In genomic region chr9:77018058-77019009, GRCh38 we compare ENCODE assay signal across 1 cellular context.
TF ChIP-seq lines count a peak whose summit lies in the region.

No MANE protein-coding gene starts in this region.

TF ChIP-seq in HepG2, 621 proteins besides CTCF, POLR2A, EP300 and RAD21:
- no peak for TF ChIP-seq MLX (CRISPR knock-in tag; IDR thresholded peaks at IDR 0.05)
- TF ChIP-seq HES4 (CRISPR knock-in tag; IDR thresholded peaks at IDR 0.05; ENCODE audit: borderline replicate concordance), result no peak
- TF ChIP-seq ADNP (CRISPR knock-in tag; IDR thresholded peaks at IDR 0.05), result no peak
